8 cellular contexts compared by ENCODE assay signal in the genomic region with DNA sequence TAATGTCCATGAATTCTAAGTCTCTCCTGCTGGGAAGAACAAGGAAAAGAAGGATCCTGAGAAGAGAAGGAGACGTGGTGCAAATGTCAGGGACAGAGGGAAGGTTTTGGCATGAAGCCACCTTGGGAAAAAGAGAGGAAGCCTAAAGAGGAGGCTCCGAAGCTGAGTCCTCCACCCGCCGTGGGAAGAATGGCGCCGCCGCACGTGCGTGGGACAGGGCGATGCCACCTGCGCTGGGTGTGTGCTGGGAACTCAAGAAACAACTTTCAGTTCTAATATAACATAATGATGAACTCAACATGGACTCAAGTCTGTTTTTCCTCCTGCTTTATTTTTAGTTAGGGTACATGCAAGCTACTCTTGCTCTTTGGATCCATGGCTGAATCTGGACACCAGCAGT.
"Had no signal": no experiment of that assay in that cellular context is flagged by ENCODE, and none has a peak within 500 bp of the region (broad histone marks: within the 10 kb centered on the region; RNA-seq: fewer than 3 reads in every experiment).

No MANE protein-coding gene starts in this region.

- H3K9me3 Mint-ChIP-seq: H9, HFFc6 had no signal

- H3K27ac Mint-ChIP-seq: GM23338, HFFc6 had no signal

- DNase-seq: GM23248, GOT3, H7, H9, HCEC 1CT, HFFc6 had no signal

- H3K4me3 ChIP-seq: GM23248, GM23338, HAP-1 had no signal

- H3K4me3 Mint-ChIP-seq: GM23338, H9, HFFc6 had no signal

- H3K9me3 ChIP-seq: HAP-1 had no signal

- H2AFZ ChIP-seq: GM23248, GM23338 had no signal

- H3K36me3 ChIP-seq: HAP-1 had no signal

- H3K27ac ChIP-seq: GM23248 had no signal

- H3K4me1 ChIP-seq: HAP-1 had no signal

- H3K9ac ChIP-seq: GM23248 had no signal

- H3K4me2 ChIP-seq: GM23338 had no signal
